ENCODE assay signal across 17 cellular contexts in the genomic region with DNA sequence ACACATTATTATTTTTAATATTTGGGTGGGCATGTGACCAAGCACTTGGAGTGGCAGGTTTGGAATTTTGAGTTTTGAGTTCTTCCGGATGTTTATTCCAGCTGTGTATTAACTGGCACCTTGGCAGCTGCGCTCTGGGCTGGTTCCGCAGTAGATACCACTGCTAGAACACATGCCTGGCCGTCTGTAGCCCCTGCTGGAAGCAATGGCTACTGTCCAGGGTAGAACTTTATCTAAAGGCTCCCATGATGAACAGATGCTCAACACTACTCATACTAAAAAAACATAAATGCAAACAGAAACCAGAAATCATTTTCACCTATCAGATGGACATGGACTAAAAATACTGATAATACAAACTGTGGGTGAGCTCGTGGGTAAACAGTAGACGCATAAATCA. TPM values are rescaled to one million over a fixed set of nuclear protein-coding genes. Genes with fewer than 3 reads are reported as not detected.
A peak's percentile ranks its signal among the peaks of the same experiment; 100 is the strongest.
DNase-seq lines count a peak whose midpoint lies in the region; ATAC-seq and TF ChIP-seq lines count a peak whose summit lies in the region.
"Had no signal": no experiment of that assay in that cellular context is flagged by ENCODE, and none has a peak within 500 bp of the region (broad histone marks: within the 10 kb centered on the region; RNA-seq: fewer than 3 reads in every experiment).

No MANE protein-coding gene starts in this region.

- H3K79me2 ChIP-seq in SK-N-SH (ENCODE audit: insufficient read depth): no peaks in the 10 kb centered on the region

- ATAC-seq in left lung: peak; percentile 71
- no peak for ATAC-seq in HG03571 (IDR thresholded peaks at IDR 0.05; ENCODE audit: unreplicated experiment)
- no peak for ATAC-seq in activated CD4-positive, alpha-beta T cell treated with anti-CD3 and anti-CD28 coated beads for 36 hours
- ATAC-seq: HepG2 had no signal

- 71% methylated on average over 6 of the region's 6 CpGs for WGBS in SK-N-SH (ENCODE audit: low lambda C conversion rate)

- no peaks in the 10 kb centered on the region for H3K4me1 Mint-ChIP-seq in activated CD4-positive, alpha-beta T cell treated with anti-CD3 and anti-CD28 coated beads for 36 hours
- H3K4me1 Mint-ChIP-seq: B cell had no signal

- intact Hi-C loops in left lung (cut with DNase I): no loop called here
- intact Hi-C loops in activated CD4-positive, alpha-beta T cell treated with anti-CD3 and anti-CD28 coated beads for 36 hours (cut with DNase I, micrococcal nuclease): no loop called here

- no peak for DNase-seq in AG04450 (ENCODE audit: low read depth, low spot score)
- peak; percentile 85 for DNase-seq in DMS 273 (lab: John Stamatoyannopoulos, UW; ENCODE audit: unreplicated experiment)
- DNase-seq in SK-N-SH: peak; percentile 77
- no peak for DNase-seq in left lung
- no peak for DNase-seq in activated CD4-positive, alpha-beta T cell treated with anti-CD3 and anti-CD28 coated beads for 36 hours
- DNase-seq in NCI-H774 (lab: John Stamatoyannopoulos, UW): no peak
- DNase-seq: Caco-2; CD4-positive, CD25-positive, alpha-beta regulatory T cell; DMS53; KG1; NCI-H1436 treated with DMSO at 0.1 percent for 48 hours; NCI-H2081 treated with DMSO at 0.1 percent for 48 hours; NK-92 treated with Interleukin-12 subunit alpha and Interleukin-12 subunit beta, amount 100 ng/mL, for 24 hours had no signal

- POLR2A ChIA-PET in AG04450 (lab: Yijun Ruan, JAX): no interaction called here
- POLR2A ChIA-PET in SK-N-SH (lab: Yijun Ruan, JAX): interaction anchor here (0.7 kb wide), 1 partner anchor 19 kb away, joined by 3 read pairs; no protein-coding TSS in a partner anchor
- POLR2A ChIA-PET in activated CD4-positive, alpha-beta T cell treated with anti-CD3 and anti-CD28 coated beads for 36 hours (lab: Charles Lee): no interaction called here

- H4K20me1 ChIP-seq in SK-N-SH (ENCODE audit: insufficient read depth): no peaks in the 10 kb centered on the region

- peaks cover 12% of the 10 kb centered on the region for H3K36me3 Mint-ChIP-seq in activated CD4-positive, alpha-beta T cell treated with anti-CD3 and anti-CD28 coated beads for 36 hours (ENCODE audit: low read depth)

- peak; percentile 36 for TF ChIP-seq RAD21 in SK-N-SH (IDR thresholded peaks at IDR 0.05; ENCODE audit: low read length)

- H3K27ac ChIP-seq in AG04450 (ENCODE audit: low read depth, low read length): no peak overlapping the region
- peak overlapping the region in 1 of 2 experiments; percentile 88; a peak in 2 of 4 replicates for H3K27ac ChIP-seq in SK-N-SH (ENCODE audit: low read depth in 2 of 2, low read length in 1 of 2)
- H3K27ac ChIP-seq in left lung: no peak overlapping the region
- H3K27ac ChIP-seq: SK-N-MC had no signal

- H3K9ac ChIP-seq in SK-N-SH: no peak overlapping the region

- no peaks in the 10 kb centered on the region for H3K9me2 ChIP-seq in SK-N-SH

- no peak overlapping the region for H2AFZ ChIP-seq in SK-N-SH (ENCODE audit: low read depth)

- H3K4me3 ChIP-seq in AG04450 (ENCODE audit: low read depth, low read length): no peak overlapping the region
- H3K4me3 ChIP-seq in SK-N-SH (ENCODE audit: low read depth in 2 of 2, low read length in 1 of 2): no peak overlapping the region
- no peak overlapping the region for H3K4me3 ChIP-seq in left lung
- H3K4me3 ChIP-seq: SK-N-MC had no signal

- H3K9me3 ChIP-seq in AG04450 (ENCODE audit: control insufficient read depth, insufficient read depth, low read length) (no peaks in the 10 kb centered on the region), SK-N-SH (no peaks in the 10 kb centered on the region), left lung (no peaks in the 10 kb centered on the region)
- H3K9me3 ChIP-seq: Caco-2 had no signal

- H3K4me1 ChIP-seq in SK-N-SH (ENCODE audit: control insufficient read depth in 1 of 2, insufficient read depth in 2 of 2, low read depth in 1 of 2, low read length in 1 of 2): peaks cover 0 to 19% of the 10 kb centered on the region in 2 experiments; a peak in 2 of 4 replicates
- no peaks in the 10 kb centered on the region for H3K4me1 ChIP-seq in left lung
- H3K4me1 ChIP-seq: Caco-2 had no signal

- H3K36me3 ChIP-seq in SK-N-SH (replicated peaks in 1 of 2; ENCODE audit: control insufficient read depth in 1 of 2, insufficient read depth in 2 of 2, low read length in 1 of 2): peaks cover 9 to 13% of the 10 kb centered on the region in 2 experiments
- peaks cover 0 to 32% of the 10 kb centered on the region in 2 donors for H3K36me3 ChIP-seq in left lung

- no peak overlapping the region for H3K4me2 ChIP-seq in SK-N-SH

- no peak overlapping the region for H3K4me3 Mint-ChIP-seq in activated CD4-positive, alpha-beta T cell treated with anti-CD3 and anti-CD28 coated beads for 36 hours
- H3K4me3 Mint-ChIP-seq: B cell; CD4-positive, CD25-positive, alpha-beta regulatory T cell had no signal

- peak in 1 of 2 experiments; percentile 65; a peak in 1 of 4 replicates for TF ChIP-seq EP300 in SK-N-SH (IDR thresholded peaks at IDR 0.05; ENCODE audit: borderline replicate concordance in 1 of 2, low read depth in 1 of 2, low read length in 1 of 2)

- H3K27me3 ChIP-seq in AG04450 (ENCODE audit: control insufficient read depth, insufficient read depth, low read length) (no peaks in the 10 kb centered on the region), SK-N-SH (ENCODE audit: insufficient read depth) (no peaks in the 10 kb centered on the region), left lung (no peaks in the 10 kb centered on the region)

- no peak overlapping the region for H3K27ac Mint-ChIP-seq in activated CD4-positive, alpha-beta T cell treated with anti-CD3 and anti-CD28 coated beads for 36 hours
- H3K27ac Mint-ChIP-seq: B cell; CD4-positive, CD25-positive, alpha-beta regulatory T cell had no signal

- CTCF ChIA-PET in AG04450 (lab: Charles Lee): interaction anchor here (0.9 to 2.9 kb wide), 4 partner anchors 10 to 188 kb away, joined by 3 to 28 read pairs (median 5); no protein-coding TSS in a partner anchor
- CTCF ChIA-PET in SK-N-SH (lab: Yijun Ruan, JAX): interaction anchor here (0.8 to 4.8 kb wide), 15 partner anchors 8 to 189 kb away, joined by 3 to 31 read pairs (median 4); a partner anchor contains a TSS
- CTCF ChIA-PET in activated CD4-positive, alpha-beta T cell treated with anti-CD3 and anti-CD28 coated beads for 36 hours (lab: Charles Lee): interaction anchor here (0.5 to 4.4 kb wide), 3 partner anchors 11 to 165 kb away, joined by 4 to 27 read pairs (median 13); no protein-coding TSS in a partner anchor

- TF ChIP-seq CTCF in AG04450 (IDR thresholded peaks at IDR 0.05; ENCODE audit: low read depth, low read length) (peak; percentile 36), SK-N-SH (IDR thresholded peaks at IDR 0.05) (no peak), left lung (IDR thresholded peaks at IDR 0.05) (no peak)

- H3F3A ChIP-seq in SK-N-SH (replicated peaks; ENCODE audit: insufficient read depth): no peaks in the 10 kb centered on the region

- no peaks in the 10 kb centered on the region for H3K27me3 Mint-ChIP-seq in activated CD4-positive, alpha-beta T cell treated with anti-CD3 and anti-CD28 coated beads for 36 hours
- H3K27me3 Mint-ChIP-seq: B cell; CD4-positive, CD25-positive, alpha-beta regulatory T cell had no signal

- no peaks in the 10 kb centered on the region for H3K9me3 Mint-ChIP-seq in activated CD4-positive, alpha-beta T cell treated with anti-CD3 and anti-CD28 coated beads for 36 hours (ENCODE audit: low read depth)
- H3K9me3 Mint-ChIP-seq: CD4-positive, CD25-positive, alpha-beta regulatory T cell had no signal

TF ChIP-seq in SK-N-SH, 30 proteins besides CTCF, POLR2A, EP300 and RAD21:
- TF ChIP-seq RCOR1 (IDR thresholded peaks at IDR 0.05; ENCODE audit: low read length) (peak; percentile 23; the same call in 1 of the 2 replicates), GATA2 (CRISPR knock-in tag; IDR thresholded peaks at IDR 0.05) (peak; percentile 59; the same call in 1 of the 2 replicates), MXI1 (IDR thresholded peaks at IDR 0.05; ENCODE audit: low read depth, low read length) (peak; percentile 81; the same call in 1 of the 2 replicates), JUND (IDR thresholded peaks at IDR 0.05) (no peak), CHD2 (IDR thresholded peaks at IDR 0.05; ENCODE audit: low read length, partially characterized antibody) (peak; percentile 57), RFX5 (IDR thresholded peaks at IDR 0.05; ENCODE audit: low read length) (0 out of 2 replicates have a peak, but pooled peaks have one; percentile 8), FOXJ3 (CRISPR knock-in tag; IDR thresholded peaks at IDR 0.05) (0 out of 2 replicates have a peak, but pooled peaks have one; percentile 23)
- TF ChIP-seq, protein P1, sequence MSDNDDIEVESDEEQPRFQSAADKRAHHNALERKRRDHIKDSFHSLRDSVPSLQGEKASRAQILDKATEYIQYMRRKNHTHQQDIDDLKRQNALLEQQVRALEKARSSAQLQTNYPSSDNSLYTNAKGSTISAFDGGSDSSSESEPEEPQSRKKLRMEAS (IDR thresholded peaks at IDR 0.05; ENCODE audit: low read depth): no peak

RNA-seq across cellular contexts. Expression of a gene that starts 19.4 kb away (rescaled TPM):
- polyA plus RNA-seq in AG04450 (2011; rRNA removed): 22.9 and 27.8 TPM in 2 replicates
- polyA minus RNA-seq in AG04450 (2011; rRNA and poly(A)+ RNA removed): 35.4 and 38.3 TPM in 2 replicates
- 2.1 and 2.5 TPM in 2 replicates for polyA plus RNA-seq in SK-N-SH (2012; rRNA removed)
- 1.7 and 2.5 TPM in 2 replicates for polyA plus RNA-seq in SK-N-SH (2012; cell fraction: cytosol; rRNA removed)
- polyA plus RNA-seq in SK-N-SH (2012; cell fraction: nucleus; rRNA removed): 5.5 and 5.7 TPM in 2 replicates
- total RNA-seq in left lung: 10 to 100 TPM; 44.8 to 90.7 TPM
- total RNA-seq in activated CD4-positive, alpha-beta T cell treated with anti-CD3 and anti-CD28 coated beads for 36 hours: 1 to 10 TPM; 6.7 to 7.7 TPM

RNA-seq across cellular contexts. Expression of a gene that starts 43.3 kb away (rescaled TPM):
- polyA plus RNA-seq in AG04450 (2011; rRNA removed) (17.1 and 19.0 TPM in 2 replicates), SK-N-SH (2012; rRNA removed) (22.1 and 24.7 TPM in 2 replicates)
- polyA minus RNA-seq in AG04450 (2011; rRNA and poly(A)+ RNA removed): 8.6 and 12.9 TPM in 2 replicates
- polyA plus RNA-seq in SK-N-SH (2012; cell fraction: cytosol; rRNA removed): 28.2 and 28.6 TPM in 2 replicates
- 11.1 and 13.0 TPM in 2 replicates for polyA plus RNA-seq in SK-N-SH (2012; cell fraction: nucleus; rRNA removed)
- 10 to 100 TPM; 44.8 to 62.8 TPM for total RNA-seq in left lung
- 10 to 100 TPM; 34.4 to 37.4 TPM for total RNA-seq in activated CD4-positive, alpha-beta T cell treated with anti-CD3 and anti-CD28 coated beads for 36 hours

Comparison
In these comparisons a context has a peak if more than half of its experiments do, and no peak if none do; other contexts are left out.
1. DNase-seq: peak in DMS 273 (single experiment) and SK-N-SH (single experiment); none in AG04450 (single experiment), left lung (0 of 2), activated CD4-positive, alpha-beta T cell treated with anti-CD3 and anti-CD28 coated beads for 36 hours (single experiment) and NCI-H774 (single experiment).
2. RNA of a gene that starts 19.4 kb away (total RNA-seq): 44.8 to 90.7 TPM in left lung; 6.7 to 7.7 TPM in activated CD4-positive, alpha-beta T cell treated with anti-CD3 and anti-CD28 coated beads for 36 hours; every median in the first group is over 4 times any median in the second.